9 cellular contexts compared by ENCODE assay signal in the genomic region with DNA sequence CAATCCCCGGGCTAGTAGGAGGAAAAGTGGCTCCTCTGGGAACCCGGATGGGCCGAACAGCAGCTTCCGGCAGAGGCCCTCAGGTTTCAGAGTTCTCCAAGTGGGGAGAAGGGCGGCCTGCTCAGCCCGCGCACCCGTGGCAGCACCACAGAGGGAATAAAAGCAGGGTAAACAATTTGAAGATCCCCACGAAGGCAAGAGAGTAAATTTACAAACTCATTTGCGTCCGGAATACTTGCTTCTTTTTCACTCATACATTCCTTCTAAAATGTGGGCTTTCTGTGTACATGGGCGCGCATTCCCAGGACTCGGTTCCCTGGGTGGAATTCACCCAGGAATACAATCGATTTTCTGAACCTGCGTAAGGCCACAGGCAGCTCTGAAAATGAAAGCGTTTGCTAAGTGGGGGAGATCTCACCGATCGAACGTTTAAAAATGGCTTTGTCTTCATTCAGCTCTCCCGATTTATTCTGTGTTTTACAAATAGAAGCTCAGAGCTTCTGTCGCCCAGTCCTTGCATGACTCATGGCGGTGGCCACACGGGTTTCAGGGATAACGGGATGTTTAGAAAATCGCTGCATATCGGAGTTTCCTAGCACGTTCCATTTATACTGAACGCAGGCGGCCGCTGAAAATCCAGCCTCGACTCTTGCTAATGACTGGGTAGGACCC.
A peak's percentile ranks its signal among the peaks of the same experiment; 100 is the strongest.
DNase-seq lines count a peak whose midpoint lies in the region; ATAC-seq and TF ChIP-seq lines count a peak whose summit lies in the region.
"Had no signal": no experiment of that assay in that cellular context is flagged by ENCODE, and none has a peak within 500 bp of the region (broad histone marks: within the 10 kb centered on the region; RNA-seq: fewer than 3 reads in every experiment).

No MANE protein-coding gene starts in this region.

- H3K4me3 ChIP-seq in heart right ventricle, result peak overlapping the region in 8 of 10 donors; percentile 7 to 49 (median 38)
- peak overlapping the region in 50 of 59 donors; percentile 0 to 61 (median 26) for H3K4me3 ChIP-seq in dorsolateral prefrontal cortex
- peak overlapping the region; percentile 51 for H3K4me3 ChIP-seq in naive thymus-derived CD4-positive, alpha-beta T cell (ENCODE audit: low read length)
- peak overlapping the region; percentile 18 for H3K4me3 ChIP-seq in urinary bladder (ENCODE audit: low read depth, low read length)

- peak overlapping the region; percentile 82 to 97 (median 89) for H3K4me3 Mint-ChIP-seq in naive thymus-derived CD4-positive, alpha-beta T cell

- H3K27me3 ChIP-seq in heart right ventricle, result peaks cover 41 to 100% (median 99%) of the 10 kb centered on the region in 7 donors
- H3K27me3 ChIP-seq in dorsolateral prefrontal cortex, result peaks cover 0 to 96% (median 54%) of the 10 kb centered on the region in 45 donors
- H3K27me3 ChIP-seq in naive thymus-derived CD4-positive, alpha-beta T cell (ENCODE audit: control insufficient read depth in 2 of 2, insufficient read depth in 2 of 2, low read length in 2 of 2), result peaks cover 39 to 55% of the 10 kb centered on the region in 2 donors

- intact Hi-C loops in heart right ventricle (cut with DNase I) (loop anchor here in 2 of 10 donors (5.0 kb wide), 2 partner anchors 36 to 41 kb away; no protein-coding TSS in a partner anchor), Right ventricle myocardium superior (cut with DNase I) (no loop called here), dorsolateral prefrontal cortex (cut with DNase I) (no loop called here)
- intact Hi-C loops in naive thymus-derived CD4-positive, alpha-beta T cell (cut with micrococcal nuclease), result loop anchor here in 1 of 2 donors (2.0 kb wide), 1 partner anchor 38 kb away; no protein-coding TSS in a partner anchor

- H3K9me3 ChIP-seq in heart right ventricle, result no peaks in the 10 kb centered on the region
- H3K9me3 ChIP-seq in naive thymus-derived CD4-positive, alpha-beta T cell (ENCODE audit: control insufficient read depth in 2 of 3, low read length in 3 of 3), result no peaks in the 10 kb centered on the region

- peak overlapping the region in 1 of 9 donors; percentile 84 for H3K27ac Mint-ChIP-seq in naive thymus-derived CD4-positive, alpha-beta T cell

- no peak overlapping the region for H3K27ac ChIP-seq in heart right ventricle
- H3K27ac ChIP-seq in dorsolateral prefrontal cortex, result peak overlapping the region in 44 of 59 donors; percentile 4 to 73 (median 50)
- H3K27ac ChIP-seq in naive thymus-derived CD4-positive, alpha-beta T cell (ENCODE audit: low read depth, low read length), result no peak overlapping the region
- no peak overlapping the region for H3K27ac ChIP-seq in urinary bladder (ENCODE audit: low read depth)

- CTCF ChIA-PET in naive thymus-derived CD4-positive, alpha-beta T cell (lab: Charles Lee), result no interaction called here

- DNase-seq in heart right ventricle (no peak), Right ventricle myocardium superior (no peak), dorsolateral prefrontal cortex (no peak), NCI-H1417 (lab: John Stamatoyannopoulos, UW) (no peak), NCI-H446 (lab: John Stamatoyannopoulos, UW) (no peak), anterior cingulate cortex (lab: John Stamatoyannopoulos, UW) (no peak)
- DNase-seq in naive thymus-derived CD4-positive, alpha-beta T cell, result no peak
- DNase-seq: SIG-M5 had no signal

- POLR2A ChIA-PET in naive thymus-derived CD4-positive, alpha-beta T cell (lab: Charles Lee), result interaction anchor here (0.5 kb wide), 1 partner anchor 68 kb away, joined by 3 read pairs; no protein-coding TSS in a partner anchor

- H3K36me3 Mint-ChIP-seq in naive thymus-derived CD4-positive, alpha-beta T cell, result peaks cover 0 to 4% (median 0%) of the 10 kb centered on the region in 5 donors

- H3K36me3 ChIP-seq in heart right ventricle, result no peaks in the 10 kb centered on the region
- H3K36me3 ChIP-seq in naive thymus-derived CD4-positive, alpha-beta T cell (ENCODE audit: control insufficient read depth in 2 of 3, insufficient read depth in 3 of 3, low read length in 3 of 3), result no peaks in the 10 kb centered on the region
- H3K36me3 ChIP-seq in urinary bladder (ENCODE audit: insufficient read depth), result no peaks in the 10 kb centered on the region

- peaks cover 83 to 98% (median 91%) of the 10 kb centered on the region in 5 donors for H3K27me3 Mint-ChIP-seq in naive thymus-derived CD4-positive, alpha-beta T cell

- H3K4me1 ChIP-seq in heart right ventricle, result peaks cover 2 to 49% (median 37%) of the 10 kb centered on the region in 9 donors
- H3K4me1 ChIP-seq in naive thymus-derived CD4-positive, alpha-beta T cell (ENCODE audit: control insufficient read depth in 2 of 2, insufficient read depth in 2 of 2, low read length in 2 of 2), result peaks cover 9 to 26% of the 10 kb centered on the region in 2 donors
- H3K4me1 ChIP-seq in urinary bladder (ENCODE audit: insufficient read depth), result no peaks in the 10 kb centered on the region

- ATAC-seq in heart right ventricle (no peak), Right ventricle myocardium superior (ENCODE audit: poor library complexity) (no peak)
- ATAC-seq in naive thymus-derived CD4-positive, alpha-beta T cell, result no peak

- TF ChIP-seq CTCF in heart right ventricle (IDR thresholded peaks at IDR 0.05) (no peak), dorsolateral prefrontal cortex (IDR thresholded peaks at IDR 0.05 in 54 of 56, conservative IDR thresholded peaks at IDR 0.05 in 2 of 56; ENCODE audit: low read depth in 1 of 56, partially characterized antibody in 56 of 56) (no peak)

- peaks cover 0 to 4% (median 0%) of the 10 kb centered on the region in 11 donors for H3K9me3 Mint-ChIP-seq in naive thymus-derived CD4-positive, alpha-beta T cell

- 5% methylated on average over 32 of the region's 32 CpGs for WGBS in heart right ventricle, 2 donors
- WGBS in urinary bladder, result 8% methylated on average over 32 of the region's 32 CpGs

- peaks cover 29 to 51% (median 47%) of the 10 kb centered on the region in 7 donors for H3K4me1 Mint-ChIP-seq in naive thymus-derived CD4-positive, alpha-beta T cell

Comparison
In these comparisons a context has a peak if more than half of its experiments do, and no peak if none do; other contexts are left out.
1. H3K27ac ChIP-seq: peak in dorsolateral prefrontal cortex (44 of 59); none in heart right ventricle (0 of 10), naive thymus-derived CD4-positive, alpha-beta T cell (single experiment) and urinary bladder (single experiment).
2. Peak in every context shown above with its lines, with median percentiles within 50 percentile points of each other: H3K4me3 ChIP-seq.